Comparison of ENCODE assay signal across 14 cellular contexts in genomic region chr1:55024163-55024562, GRCh38. TPM values are rescaled to one million over a fixed set of nuclear protein-coding genes. Genes with fewer than 3 reads are reported as not detected.
"Had no signal": no experiment of that assay in that cellular context is flagged by ENCODE, and none has a peak within 500 bp of the region (broad histone marks: within the 10 kb centered on the region; RNA-seq: fewer than 3 reads in every experiment).

No MANE protein-coding gene starts in this region.

RNA-seq across cellular contexts. Expression of gene PCSK9, which starts 15.2 kb away (rescaled TPM):
- total RNA-seq: activated CD4-positive, alpha-beta T cell treated with anti-CD3 and anti-CD28 coated beads for 36 hours; activated CD4-positive, alpha-beta T cell treated with anti-CD3 and anti-CD28 coated beads, Interleukin-2, amount 10 ng/mL, durations not matched to agents 7 days and 5 days; activated CD8-positive, alpha-beta T cell treated with anti-CD3 and anti-CD28 coated beads, Interleukin-2, amount 10 ng/mL, durations not matched to agents 7 days and 5 days; activated naive CD4-positive, alpha-beta T cell treated with anti-CD3 and anti-CD28 coated beads for 36 hours; activated naive CD4-positive, alpha-beta T cell treated with anti-CD3 and anti-CD28 coated beads, Interleukin-2, amount 50 U/mL, for 72 hours; activated naive CD8-positive, alpha-beta T cell treated with anti-CD3 and anti-CD28 coated beads for 36 hours; cardiac septum had no signal

RNA-seq across cellular contexts. Expression of gene BSND, which starts 25.4 kb away (rescaled TPM):
- total RNA-seq: activated CD4-positive, alpha-beta T cell treated with anti-CD3 and anti-CD28 coated beads for 36 hours; activated naive CD4-positive, alpha-beta T cell treated with anti-CD3 and anti-CD28 coated beads for 36 hours; activated naive CD8-positive, alpha-beta T cell treated with anti-CD3 and anti-CD28 coated beads for 36 hours; adrenal gland; aorta; astrocyte; body of pancreas; cardiac septum; T-helper 2 cell treated with Interferon-gamma antibody and Interleukin-4, amounts not matched to agents 100 ng/mL and 5 ng/mL, for 36 hours had no signal
- polyA plus RNA-seq: aorta had no signal

RNA-seq across cellular contexts. Expression of gene TMEM61, which starts 43.7 kb away (rescaled TPM):
- total RNA-seq: activated CD4-positive, alpha-beta memory T cell treated with anti-CD3 and anti-CD28 coated beads, Interleukin-2, amount 10 ng/mL, durations not matched to agents 7 days and 5 days; activated CD4-positive, alpha-beta T cell treated with anti-CD3 and anti-CD28 coated beads for 36 hours; activated CD4-positive, alpha-beta T cell treated with anti-CD3 and anti-CD28 coated beads, Interleukin-2, amount 10 ng/mL, durations not matched to agents 7 days and 5 days; activated CD8-positive, alpha-beta memory T cell treated with anti-CD3 and anti-CD28 coated beads, Interleukin-2, amount 10 ng/mL, durations not matched to agents 7 days and 5 days; activated CD8-positive, alpha-beta T cell treated with anti-CD3 and anti-CD28 coated beads, Interleukin-2, amount 10 ng/mL, durations not matched to agents 7 days and 5 days; activated naive CD4-positive, alpha-beta T cell treated with anti-CD3 and anti-CD28 coated beads for 36 hours; activated naive CD8-positive, alpha-beta T cell treated with anti-CD3 and anti-CD28 coated beads for 36 hours; astrocyte; cardiac septum; T-helper 2 cell treated with Interferon-gamma antibody and Interleukin-4, amounts not matched to agents 100 ng/mL and 5 ng/mL, for 36 hours had no signal
